Comparison of ENCODE assay signal across 11 cellular contexts in the genomic region with DNA sequence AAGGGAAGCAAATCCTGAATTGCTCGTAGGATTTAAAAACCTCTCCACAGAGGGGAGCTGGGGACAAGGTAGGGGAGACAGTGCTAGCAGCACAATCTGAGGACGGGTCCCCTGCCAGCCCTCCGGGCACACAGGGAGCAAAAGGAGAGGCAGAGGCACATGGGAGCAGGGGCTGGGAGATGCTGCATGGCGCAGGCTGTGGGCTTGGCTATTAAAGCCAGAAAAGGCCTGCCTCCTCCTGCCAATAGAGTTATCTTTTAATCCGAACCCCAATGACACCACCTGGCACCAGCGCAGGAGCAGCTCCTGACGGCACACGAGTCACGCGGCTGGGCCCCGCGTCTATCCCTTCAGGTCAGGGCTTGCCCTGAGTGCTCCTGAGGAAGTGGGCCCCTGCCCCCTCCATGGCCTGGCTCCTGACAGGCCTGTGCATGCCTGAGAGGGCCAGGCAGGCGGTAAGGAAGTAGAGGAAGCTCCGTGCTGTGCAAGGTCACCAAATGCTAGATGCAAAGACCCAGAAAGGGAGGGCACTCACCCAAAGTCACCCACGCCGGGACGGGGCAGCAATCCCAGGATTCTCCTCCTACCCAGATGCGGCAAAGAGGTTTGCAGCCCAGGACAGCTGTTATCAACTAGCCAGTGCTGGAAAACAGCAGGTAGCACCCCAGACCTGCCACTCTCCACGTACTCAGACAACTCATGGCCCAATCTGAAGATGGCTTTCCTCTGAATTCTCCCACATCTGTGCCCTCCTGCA. TPM values are rescaled to one million over a fixed set of nuclear protein-coding genes. Genes with fewer than 3 reads are reported as not detected.
DNase-seq lines count a peak whose midpoint lies in the region; ATAC-seq, FAIRE-seq and TF ChIP-seq lines count a peak whose summit lies in the region.
"Had no signal": no experiment of that assay in that cellular context is flagged by ENCODE, and none has a peak within 500 bp of the region (broad histone marks: within the 10 kb centered on the region; RNA-seq: fewer than 3 reads in every experiment).

No MANE protein-coding gene starts in this region.

- H3K4ac ChIP-seq in mesenchymal stem cell (ENCODE audit: low read depth in 1 of 2, low read length in 2 of 2), result peak overlapping the region in 1 of 2 experiments; percentile 17

- peaks cover 29% of the 10 kb centered on the region for H3K79me1 ChIP-seq in mesenchymal stem cell (replicated peaks; ENCODE audit: low read length, poor library complexity, severe bottlenecking)

- H3K18ac ChIP-seq in mesenchymal stem cell (ENCODE audit: low read depth in 1 of 2, low read length in 2 of 2), result peak overlapping the region; percentile 49 to 88

- H3K4me1 ChIP-seq in Caco-2 (peaks cover 24% of the 10 kb centered on the region), Loucy (ENCODE audit: insufficient read depth, low read length, poor library complexity, severe bottlenecking) (no peaks in the 10 kb centered on the region), mesenchymal stem cell (ENCODE audit: control insufficient read depth, insufficient read depth, low read depth, low read length) (peaks cover 25% of the 10 kb centered on the region)

- H3K4me2 ChIP-seq in Loucy (ENCODE audit: low read depth, low read length, poor library complexity, severe bottlenecking), result no peak overlapping the region
- H3K4me2 ChIP-seq in mesenchymal stem cell (ENCODE audit: low read length, poor library complexity, severe bottlenecking), result peak overlapping the region; percentile 34

- CTCF ChIA-PET in Caco-2 (lab: Charles Lee) (no interaction called here), WTC11 (lab: Charles Lee) (interaction anchor here (0.7 to 2.2 kb wide), 5 partner anchors 9 to 76 kb away, joined by 3 to 17 read pairs (median 9); no protein-coding TSS in a partner anchor)

- H3K79me2 ChIP-seq in Loucy (ENCODE audit: insufficient read depth, low read length), result peaks cover 53% of the 10 kb centered on the region; the same call in 1 of the 2 replicates

- peak overlapping the region in 1 of 2 experiments; percentile 12 for H2BK12ac ChIP-seq in mesenchymal stem cell (ENCODE audit: low read length in 2 of 2)

- H4K8ac ChIP-seq in mesenchymal stem cell (ENCODE audit: low read length), result peak overlapping the region; percentile 56

- POLR2A ChIA-PET in Caco-2 (lab: Charles Lee), result no interaction called here
- POLR2A ChIA-PET in WTC11 (lab: Charles Lee), result no interaction called here

- H3K9ac ChIP-seq in Loucy (ENCODE audit: low read depth, low read length, poor library complexity, severe bottlenecking) (peak overlapping the region; percentile 26), mesenchymal stem cell (ENCODE audit: low read length) (no peak overlapping the region)

- ATAC-seq in WTC11, result peak; percentile 72
- ATAC-seq in HG02588 (IDR thresholded peaks at IDR 0.05; ENCODE audit: unreplicated experiment), result no peak
- ATAC-seq: activated naive CD8-positive, alpha-beta T cell treated with anti-CD3 and anti-CD28 coated beads, Interleukin-2, amount 50 U/mL, for 24 hours had no signal

- H3K4me3 ChIP-seq in Caco-2 (ENCODE audit: low read depth, low read length) (no peak overlapping the region), Loucy (ENCODE audit: low read length, poor library complexity, severe bottlenecking) (no peak overlapping the region), mesenchymal stem cell (ENCODE audit: insufficient read depth in 1 of 2, low read depth in 1 of 2, low read length in 2 of 2) (no peak overlapping the region)
- H3K4me3 ChIP-seq: SJSA1 had no signal

- 66% methylated on average over 19 of the region's 19 CpGs for WGBS in mesenchymal stem cell

- H3F3A ChIP-seq in Loucy (ENCODE audit: low read depth), result no peaks in the 10 kb centered on the region

- peak overlapping the region in 1 of 2 experiments; percentile 55 for H3K14ac ChIP-seq in mesenchymal stem cell (ENCODE audit: low read length in 2 of 2)

- H3K36me3 ChIP-seq in Caco-2 (ENCODE audit: control insufficient read depth, insufficient read depth, low read length) (peaks cover 2% of the 10 kb centered on the region; the same call in 1 of the 2 replicates), Loucy (ENCODE audit: insufficient read depth, low read length) (no peaks in the 10 kb centered on the region), mesenchymal stem cell (ENCODE audit: control insufficient read depth in 1 of 2, insufficient read depth in 2 of 2, low read depth in 1 of 2, low read length in 2 of 2) (peaks cover 0 to 3% of the 10 kb centered on the region in 2 experiments)
- H3K36me3 ChIP-seq: SJSA1 had no signal

- intact Hi-C loops in Caco-2 (cut with micrococcal nuclease; ENCODE audit: unreplicated experiment), result no loop called here
- intact Hi-C loops in activated T-helper 2 cell treated with anti-CD3 and anti-CD28 coated beads, Interferon-gamma antibody, Interleukin-2, Interleukin-4, amounts not matched to agents 10 μg/mL and 5 μg/mL and 100 μg/mL, durations not matched to agents 14 hours and 24 hours and 36 hours (cut with micrococcal nuclease), result no loop called here

- TF ChIP-seq CTCF in Caco-2 (IDR thresholded peaks at IDR 0.05; ENCODE audit: insufficient read depth in 1 of 2, low read depth in 1 of 2, low read length in 1 of 2, severe bottlenecking in 1 of 2, unreplicated experiment in 1 of 2) (no peak), Loucy (conservative IDR thresholded peaks at IDR 0.05; ENCODE audit: low read length) (no peak), WTC11 (IDR thresholded peaks at IDR 0.05) (no peak)

- H4K20me1 ChIP-seq in Loucy (ENCODE audit: insufficient read depth, low read length, poor library complexity, severe bottlenecking), result peaks cover 2% of the 10 kb centered on the region

- no TSS peak for BruUV-seq in Caco-2 (replicated peaks; lab: Mats Ljungman, UMichigan)

- H3K27ac Mint-ChIP-seq in Caco-2 (ENCODE audit: unreplicated experiment) (no peak overlapping the region), WTC11 (peak overlapping the region; percentile 91)
- H3K27ac Mint-ChIP-seq in activated T-helper 2 cell treated with anti-CD3 and anti-CD28 coated beads, Interferon-gamma antibody, Interleukin-2, Interleukin-4, amounts not matched to agents 10 μg/mL and 5 μg/mL and 100 μg/mL, durations not matched to agents 14 hours and 24 hours and 36 hours, result no peak overlapping the region
- H3K27ac Mint-ChIP-seq: activated naive CD8-positive, alpha-beta T cell treated with anti-CD3 and anti-CD28 coated beads, Interleukin-2, amount 50 U/mL, for 24 hours; memory B cell had no signal

- H3K27me3 ChIP-seq in Caco-2 (replicated peaks; ENCODE audit: control insufficient read depth, insufficient read depth, low read length) (no peaks in the 10 kb centered on the region), Loucy (ENCODE audit: insufficient read depth, low read length, poor library complexity, severe bottlenecking) (no peaks in the 10 kb centered on the region), mesenchymal stem cell (ENCODE audit: control insufficient read depth in 1 of 2, insufficient read depth in 1 of 2, low read length in 2 of 2) (no peaks in the 10 kb centered on the region)
- H3K27me3 ChIP-seq: SJSA1 had no signal

- no peak overlapping the region for H2BK15ac ChIP-seq in mesenchymal stem cell (ENCODE audit: low read depth, poor library complexity, severe bottlenecking)

- peaks cover 32% of the 10 kb centered on the region for H3K36me3 Mint-ChIP-seq in Caco-2 (ENCODE audit: insufficient read depth, unreplicated experiment)
- H3K36me3 Mint-ChIP-seq in WTC11, result no peaks in the 10 kb centered on the region
- H3K36me3 Mint-ChIP-seq in activated T-helper 2 cell treated with anti-CD3 and anti-CD28 coated beads, Interferon-gamma antibody, Interleukin-2, Interleukin-4, amounts not matched to agents 10 μg/mL and 5 μg/mL and 100 μg/mL, durations not matched to agents 14 hours and 24 hours and 36 hours (ENCODE audit: low read depth), result no peaks in the 10 kb centered on the region
- H3K36me3 Mint-ChIP-seq: memory B cell had no signal

- peak overlapping the region; percentile 66 for H3K27ac ChIP-seq in mesenchymal stem cell (ENCODE audit: low read length, poor library complexity, severe bottlenecking)
- H3K27ac ChIP-seq: SJSA1 had no signal

- H3K9me3 ChIP-seq in Caco-2 (no peaks in the 10 kb centered on the region), Loucy (ENCODE audit: insufficient read depth, low read depth, low read length) (no peaks in the 10 kb centered on the region), mesenchymal stem cell (ENCODE audit: control insufficient read depth, low read length) (no peaks in the 10 kb centered on the region)
- H3K9me3 ChIP-seq: SJSA1 had no signal

- H2BK120ac ChIP-seq in mesenchymal stem cell (ENCODE audit: low read depth, low read length), result no peak overlapping the region

- H3K27me3 Mint-ChIP-seq in Caco-2 (ENCODE audit: insufficient read depth, unreplicated experiment), result no peaks in the 10 kb centered on the region
- no peaks in the 10 kb centered on the region for H3K27me3 Mint-ChIP-seq in WTC11 (ENCODE audit: low read depth)
- H3K27me3 Mint-ChIP-seq in activated T-helper 2 cell treated with anti-CD3 and anti-CD28 coated beads, Interferon-gamma antibody, Interleukin-2, Interleukin-4, amounts not matched to agents 10 μg/mL and 5 μg/mL and 100 μg/mL, durations not matched to agents 14 hours and 24 hours and 36 hours (ENCODE audit: low read depth), result no peaks in the 10 kb centered on the region

- no peak overlapping the region for H3K4me3 Mint-ChIP-seq in Caco-2 (ENCODE audit: unreplicated experiment)
- no peak overlapping the region for H3K4me3 Mint-ChIP-seq in WTC11
- H3K4me3 Mint-ChIP-seq in activated T-helper 2 cell treated with anti-CD3 and anti-CD28 coated beads, Interferon-gamma antibody, Interleukin-2, Interleukin-4, amounts not matched to agents 10 μg/mL and 5 μg/mL and 100 μg/mL, durations not matched to agents 14 hours and 24 hours and 36 hours (ENCODE audit: low read depth), result no peak overlapping the region
- H3K4me3 Mint-ChIP-seq: activated naive CD8-positive, alpha-beta T cell treated with anti-CD3 and anti-CD28 coated beads, Interleukin-2, amount 50 U/mL, for 24 hours; memory B cell had no signal

- peak overlapping the region; percentile 70 for H2AK5ac ChIP-seq in mesenchymal stem cell (ENCODE audit: low read length, severe bottlenecking)

- H2BK5ac ChIP-seq in mesenchymal stem cell (ENCODE audit: low read depth, low read length, poor library complexity, severe bottlenecking), result no peak overlapping the region

- no peak for TF ChIP-seq POLR2A in GM12892 (IDR thresholded peaks at IDR 0.05; ENCODE audit: low read depth, low read length)

- H2AFZ ChIP-seq in Loucy (ENCODE audit: low read length), result no peak overlapping the region
- H2AFZ ChIP-seq in mesenchymal stem cell (ENCODE audit: low read depth, low read length), result no peak overlapping the region

- no peak for FAIRE-seq in GM12892 (lab: Jason Lieb, UNC)

- peak overlapping the region; percentile 54 for H4K91ac ChIP-seq in mesenchymal stem cell (ENCODE audit: low read length)

- H3K23ac ChIP-seq in mesenchymal stem cell (ENCODE audit: low read length in 2 of 2), result no peak overlapping the region

- no peaks in the 10 kb centered on the region for H3K9me2 ChIP-seq in Loucy (replicated peaks; ENCODE audit: low read depth, low read length)

- DNase-seq in Caco-2, result peak; percentile 24 to 50
- DNase-seq in WTC11 (ENCODE audit: low spot score), result no peak
- no peak for DNase-seq in mesenchymal stem cell
- no peak for DNase-seq in GM12892 (ENCODE audit: insufficient read length)
- no peak for DNase-seq in activated T-helper 2 cell treated with anti-CD3 and anti-CD28 coated beads, Interferon-gamma antibody, Interleukin-2, Interleukin-4, amounts not matched to agents 10 μg/mL and 5 μg/mL and 100 μg/mL, durations not matched to agents 14 hours and 24 hours and 36 hours (ENCODE audit: low spot score)
- DNase-seq in NCI-H1930 (lab: John Stamatoyannopoulos, UW), result no peak
- DNase-seq: activated naive CD8-positive, alpha-beta T cell treated with anti-CD3 and anti-CD28 coated beads, Interleukin-2, amount 50 U/mL, for 24 hours had no signal

- H3K4me1 Mint-ChIP-seq in Caco-2 (ENCODE audit: low read depth, unreplicated experiment), result peaks cover 28% of the 10 kb centered on the region
- H3K4me1 Mint-ChIP-seq in WTC11, result peaks cover 53% of the 10 kb centered on the region
- peaks cover 10% of the 10 kb centered on the region for H3K4me1 Mint-ChIP-seq in activated T-helper 2 cell treated with anti-CD3 and anti-CD28 coated beads, Interferon-gamma antibody, Interleukin-2, Interleukin-4, amounts not matched to agents 10 μg/mL and 5 μg/mL and 100 μg/mL, durations not matched to agents 14 hours and 24 hours and 36 hours (ENCODE audit: low read depth)
- H3K4me1 Mint-ChIP-seq: memory B cell had no signal

- H3K9me3 Mint-ChIP-seq in Caco-2 (ENCODE audit: unreplicated experiment) (no peaks in the 10 kb centered on the region), WTC11 (no peaks in the 10 kb centered on the region)
- H3K9me3 Mint-ChIP-seq in activated T-helper 2 cell treated with anti-CD3 and anti-CD28 coated beads, Interferon-gamma antibody, Interleukin-2, Interleukin-4, amounts not matched to agents 10 μg/mL and 5 μg/mL and 100 μg/mL, durations not matched to agents 14 hours and 24 hours and 36 hours, result no peaks in the 10 kb centered on the region
- H3K9me3 Mint-ChIP-seq: activated naive CD8-positive, alpha-beta T cell treated with anti-CD3 and anti-CD28 coated beads, Interleukin-2, amount 50 U/mL, for 24 hours; memory B cell had no signal

RNA-seq across cellular contexts. Expression of a gene that starts 28.1 kb away (rescaled TPM):
- 65.9 and 69.7 TPM in 2 replicates for total RNA-seq in Caco-2 (2022)
- 58.1 to 65.5 TPM (median 59.1 TPM) in 3 replicates for total RNA-seq in WTC11 (2021)
- polyA plus RNA-seq in mesenchymal stem cell (2013, experiment 1 of 2), result 35.0 TPM
- polyA plus RNA-seq in mesenchymal stem cell (2013, experiment 2 of 2), result 33.7 TPM
- polyA plus RNA-seq in GM12892 (2012; ENCODE audit: missing spikeins), result 1.8 TPM
- total RNA-seq in activated T-helper 2 cell treated with anti-CD3 and anti-CD28 coated beads, Interferon-gamma antibody, Interleukin-2, Interleukin-4, amounts not matched to agents 10 μg/mL and 5 μg/mL and 100 μg/mL, durations not matched to agents 14 hours and 24 hours and 36 hours, result 6.7 and 7.8 TPM in 2 replicates

Comparison
In these comparisons a context has a peak if more than half of its experiments do, and no peak if none do; other contexts are left out.
1. DNase-seq: peak in Caco-2 (2 of 2); none in WTC11 (single experiment), mesenchymal stem cell (single experiment), GM12892 (single experiment), activated T-helper 2 cell treated with anti-CD3 and anti-CD28 coated beads, Interferon-gamma antibody, Interleukin-2, Interleukin-4, amounts not matched to agents 10 μg/mL and 5 μg/mL and 100 μg/mL, durations not matched to agents 14 hours and 24 hours and 36 hours (single experiment) and NCI-H1930 (0 of 2).